ENCODE assay signal across 9 cellular contexts in the genomic region with DNA sequence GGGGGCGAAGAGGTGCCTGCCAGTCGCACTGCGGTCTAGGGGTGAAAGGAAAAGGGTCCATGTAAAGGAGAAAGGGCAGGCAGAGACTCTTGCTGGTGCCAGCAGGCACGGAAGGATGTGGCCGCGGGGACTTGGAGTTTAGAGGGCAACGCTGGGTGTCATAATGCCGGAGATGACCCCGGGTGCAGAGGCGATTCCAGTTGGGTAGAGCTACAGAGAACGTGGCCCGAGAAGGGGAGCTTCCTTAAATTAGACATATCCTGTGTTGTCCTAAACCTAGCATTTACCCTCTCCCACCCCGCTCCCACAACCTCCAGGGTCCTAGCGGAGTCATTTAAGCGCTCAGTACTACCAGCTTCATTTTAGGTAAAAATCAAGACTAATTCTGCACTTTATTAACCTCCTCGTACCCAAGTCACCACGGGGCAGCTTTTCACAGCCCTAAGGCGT.
DNase-seq lines count a peak whose midpoint lies in the region; ATAC-seq and TF ChIP-seq lines count a peak whose summit lies in the region.
"Had no signal": no experiment of that assay in that cellular context is flagged by ENCODE, and none has a peak within 500 bp of the region (broad histone marks: within the 10 kb centered on the region; RNA-seq: fewer than 3 reads in every experiment).

No MANE protein-coding gene starts in this region.

- 0 out of 2 replicates have a peak, but pooled peaks cover 2% of the 10 kb centered on the region for H3K9me3 ChIP-seq in SK-N-SH
- H3K9me3 ChIP-seq in uterus = peaks cover 0 to 3% of the 10 kb centered on the region in 2 donors

- CTCF ChIA-PET in SK-N-SH (lab: Yijun Ruan, JAX) = interaction anchor here (1.0 kb wide), 1 partner anchor 9 kb away, joined by 3 read pairs; no protein-coding TSS in a partner anchor

- peaks cover 0 to 2% of the 10 kb centered on the region in 2 experiments for H3K36me3 ChIP-seq in SK-N-SH (replicated peaks in 1 of 2; ENCODE audit: control insufficient read depth in 1 of 2, insufficient read depth in 2 of 2, low read length in 1 of 2)
- H3K36me3 ChIP-seq in uterus = no peaks in the 10 kb centered on the region

- TF ChIP-seq EP300 in SK-N-SH (IDR thresholded peaks at IDR 0.05; ENCODE audit: borderline replicate concordance in 1 of 2, low read depth in 1 of 2, low read length in 1 of 2) = no peak

- H3K79me2 ChIP-seq in SK-N-SH (ENCODE audit: insufficient read depth) = peaks cover 16% of the 10 kb centered on the region

- H3K4me3 ChIP-seq in SK-N-SH (ENCODE audit: low read depth in 2 of 2, low read length in 1 of 2) = peak overlapping the region; percentile 37 to 43
- peak overlapping the region in 5 of 7 experiments; percentile 3 to 29 (median 18) for H3K4me3 ChIP-seq in skin epidermis
- no peak overlapping the region for H3K4me3 ChIP-seq in uterus

- POLR2A ChIA-PET in SK-N-SH (lab: Yijun Ruan, JAX) = interaction anchor here (1.3 kb wide), 1 partner anchor 24 kb away, joined by 3 read pairs; no protein-coding TSS in a partner anchor

- no peak overlapping the region for H3K27ac ChIP-seq in SK-N-SH (ENCODE audit: low read depth in 2 of 2, low read length in 1 of 2)
- H3K27ac ChIP-seq in epithelial cell of prostate = peak overlapping the region; percentile 72
- no peak overlapping the region for H3K27ac ChIP-seq in skin epidermis
- no peak overlapping the region for H3K27ac ChIP-seq in uterus
- H3K27ac ChIP-seq: HL-60 had no signal

- peaks cover 0 to 19% of the 10 kb centered on the region in 2 experiments; a peak in 2 of 4 replicates for H3K4me1 ChIP-seq in SK-N-SH (ENCODE audit: control insufficient read depth in 1 of 2, insufficient read depth in 2 of 2, low read depth in 1 of 2, low read length in 1 of 2)
- H3K4me1 ChIP-seq in uterus = peaks cover 0 to 37% of the 10 kb centered on the region in 2 donors

- H3K9ac ChIP-seq in SK-N-SH = no peak overlapping the region

- ATAC-seq in HG03045 (IDR thresholded peaks at IDR 0.05; ENCODE audit: unreplicated experiment) (no peak), HG02759 (IDR thresholded peaks at IDR 0.05; ENCODE audit: unreplicated experiment) (no peak)

- H2AFZ ChIP-seq in SK-N-SH (ENCODE audit: low read depth) = peak overlapping the region; percentile 68; the same call in 1 of the 2 replicates

- H3K4me2 ChIP-seq in SK-N-SH = peak overlapping the region; percentile 72

- H3K9me2 ChIP-seq in SK-N-SH = no peaks in the 10 kb centered on the region

- no peak for TF ChIP-seq RAD21 in SK-N-SH (IDR thresholded peaks at IDR 0.05; ENCODE audit: low read length)

- H4K20me1 ChIP-seq in SK-N-SH (ENCODE audit: insufficient read depth) = no peaks in the 10 kb centered on the region

- DNase-seq in DMS79 treated with DMSO at 0.1 percent for 48 hours (lab: John Stamatoyannopoulos, UW) = peak; percentile 15
- DNase-seq in DMS79 (lab: John Stamatoyannopoulos, UW) = no peak
- DNase-seq in SK-N-SH = no peak
- no peak for DNase-seq in epithelial cell of prostate (ENCODE audit: low read depth, low spot score)
- no peak for DNase-seq in uterus

- no peak for TF ChIP-seq POLR2A in uterus (IDR thresholded peaks at IDR 0.05)

- intact Hi-C loops in uterus (cut with DNase I; ENCODE audit: low total_unique reads) = no loop called here

- H3K27me3 ChIP-seq in SK-N-SH (ENCODE audit: insufficient read depth) (no peaks in the 10 kb centered on the region), uterus (peaks cover 7 to 69% of the 10 kb centered on the region in 2 donors)

- WGBS in SK-N-SH (ENCODE audit: low lambda C conversion rate) = 44% methylated on average over 18 of the region's 18 CpGs

- no peaks in the 10 kb centered on the region for H3F3A ChIP-seq in SK-N-SH (replicated peaks; ENCODE audit: insufficient read depth)

- TF ChIP-seq CTCF in SK-N-SH (IDR thresholded peaks at IDR 0.05) (no peak), uterus (IDR thresholded peaks at IDR 0.05) (no peak)

TF ChIP-seq in SK-N-SH, 30 proteins besides CTCF, POLR2A, EP300 and RAD21:
- TF ChIP-seq PBX3 (IDR thresholded peaks at IDR 0.05) (no peak), RCOR1 (IDR thresholded peaks at IDR 0.05; ENCODE audit: low read length) (no peak), NRF1 (IDR thresholded peaks at IDR 0.05; ENCODE audit: low read depth, low read length) (no peak), MAX (IDR thresholded peaks at IDR 0.05; ENCODE audit: low read depth) (no peak), JUND (IDR thresholded peaks at IDR 0.05) (no peak), CHD2 (IDR thresholded peaks at IDR 0.05; ENCODE audit: low read length, partially characterized antibody) (no peak), RXRA (IDR thresholded peaks at IDR 0.05; ENCODE audit: borderline replicate concordance, low read depth) (no peak), TAF1 (IDR thresholded peaks at IDR 0.05; ENCODE audit: borderline replicate concordance, low read depth, low read length) (no peak), TEAD4 (IDR thresholded peaks at IDR 0.05; ENCODE audit: borderline replicate concordance, insufficient read depth) (no peak), FOXM1 (IDR thresholded peaks at IDR 0.05; ENCODE audit: low read depth) (no peak), YY1 (IDR thresholded peaks at IDR 0.05; ENCODE audit: low read depth) (no peak), TCF12 (IDR thresholded peaks at IDR 0.05) (no peak), GATA2 (CRISPR knock-in tag; IDR thresholded peaks at IDR 0.05) (no peak), FOSL2 (IDR thresholded peaks at IDR 0.05; ENCODE audit: borderline replicate concordance, low read depth) (no peak), POLR2AphosphoS5 (IDR thresholded peaks at IDR 0.05; ENCODE audit: low read depth, low read length) (no peak)
- TF ChIP-seq, protein P1, sequence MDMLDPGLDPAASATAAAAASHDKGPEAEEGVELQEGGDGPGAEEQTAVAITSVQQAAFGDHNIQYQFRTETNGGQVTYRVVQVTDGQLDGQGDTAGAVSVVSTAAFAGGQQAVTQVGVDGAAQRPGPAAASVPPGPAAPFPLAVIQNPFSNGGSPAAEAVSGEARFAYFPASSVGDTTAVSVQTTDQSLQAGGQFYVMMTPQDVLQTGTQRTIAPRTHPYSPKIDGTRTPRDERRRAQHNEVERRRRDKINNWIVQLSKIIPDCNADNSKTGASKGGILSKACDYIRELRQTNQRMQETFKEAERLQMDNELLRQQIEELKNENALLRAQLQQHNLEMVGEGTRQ (IDR thresholded peaks at IDR 0.05; ENCODE audit: borderline replicate concordance, low read depth, low read length) = no peak
- TF ChIP-seq, protein P2, sequence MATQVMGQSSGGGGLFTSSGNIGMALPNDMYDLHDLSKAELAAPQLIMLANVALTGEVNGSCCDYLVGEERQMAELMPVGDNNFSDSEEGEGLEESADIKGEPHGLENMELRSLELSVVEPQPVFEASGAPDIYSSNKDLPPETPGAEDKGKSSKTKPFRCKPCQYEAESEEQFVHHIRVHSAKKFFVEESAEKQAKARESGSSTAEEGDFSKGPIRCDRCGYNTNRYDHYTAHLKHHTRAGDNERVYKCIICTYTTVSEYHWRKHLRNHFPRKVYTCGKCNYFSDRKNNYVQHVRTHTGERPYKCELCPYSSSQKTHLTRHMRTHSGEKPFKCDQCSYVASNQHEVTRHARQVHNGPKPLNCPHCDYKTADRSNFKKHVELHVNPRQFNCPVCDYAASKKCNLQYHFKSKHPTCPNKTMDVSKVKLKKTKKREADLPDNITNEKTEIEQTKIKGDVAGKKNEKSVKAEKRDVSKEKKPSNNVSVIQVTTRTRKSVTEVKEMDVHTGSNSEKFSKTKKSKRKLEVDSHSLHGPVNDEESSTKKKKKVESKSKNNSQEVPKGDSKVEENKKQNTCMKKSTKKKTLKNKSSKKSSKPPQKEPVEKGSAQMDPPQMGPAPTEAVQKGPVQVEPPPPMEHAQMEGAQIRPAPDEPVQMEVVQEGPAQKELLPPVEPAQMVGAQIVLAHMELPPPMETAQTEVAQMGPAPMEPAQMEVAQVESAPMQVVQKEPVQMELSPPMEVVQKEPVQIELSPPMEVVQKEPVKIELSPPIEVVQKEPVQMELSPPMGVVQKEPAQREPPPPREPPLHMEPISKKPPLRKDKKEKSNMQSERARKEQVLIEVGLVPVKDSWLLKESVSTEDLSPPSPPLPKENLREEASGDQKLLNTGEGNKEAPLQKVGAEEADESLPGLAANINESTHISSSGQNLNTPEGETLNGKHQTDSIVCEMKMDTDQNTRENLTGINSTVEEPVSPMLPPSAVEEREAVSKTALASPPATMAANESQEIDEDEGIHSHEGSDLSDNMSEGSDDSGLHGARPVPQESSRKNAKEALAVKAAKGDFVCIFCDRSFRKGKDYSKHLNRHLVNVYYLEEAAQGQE (IDR thresholded peaks at IDR 0.05; ENCODE audit: low read depth, low read length) = no peak

Comparison
In these comparisons a context has a peak if more than half of its experiments do, and no peak if none do; other contexts are left out.
1. H3K4me3 ChIP-seq: peak in SK-N-SH (2 of 2) and skin epidermis (5 of 7); none in uterus (0 of 2).